Comparison of ENCODE assay signal across 12 cellular contexts in genomic region chr11:95228081-95228859, GRCh38. TPM values are rescaled to one million over a fixed set of nuclear protein-coding genes. Genes with fewer than 3 reads are reported as not detected.
DNase-seq lines count a peak whose midpoint lies in the region; ATAC-seq and TF ChIP-seq lines count a peak whose summit lies in the region.
"Had no signal": no experiment of that assay in that cellular context is flagged by ENCODE, and none has a peak within 500 bp of the region (broad histone marks: within the 10 kb centered on the region; RNA-seq: fewer than 3 reads in every experiment).

No MANE protein-coding gene starts in this region.

- no peak overlapping the region for H2BK15ac ChIP-seq in mesenchymal stem cell (ENCODE audit: low read depth, poor library complexity, severe bottlenecking)

- H3K4ac ChIP-seq in mesenchymal stem cell (ENCODE audit: low read depth in 1 of 2, low read length in 2 of 2), result no peak overlapping the region

- H3K9me3 ChIP-seq in BE2C, result no peaks in the 10 kb centered on the region
- H3K9me3 ChIP-seq in mesenchymal stem cell (ENCODE audit: control insufficient read depth, low read length), result no peaks in the 10 kb centered on the region

- peaks cover 54% of the 10 kb centered on the region for H3K4me1 Mint-ChIP-seq in chondrocyte (ENCODE audit: low read depth)
- H3K4me1 Mint-ChIP-seq in stimulated activated effector memory CD8-positive, alpha-beta T cell treated with anti-CD3 and anti-CD28 coated beads, Interleukin-12 subunit alpha, Interleukin-12 subunit beta, amount 100 ng/mL, for 72 hours, result peaks cover 14% of the 10 kb centered on the region

- H3K4me3 Mint-ChIP-seq in chondrocyte (ENCODE audit: unreplicated experiment), result no peak overlapping the region
- no peak overlapping the region for H3K4me3 Mint-ChIP-seq in stimulated activated effector memory CD8-positive, alpha-beta T cell treated with anti-CD3 and anti-CD28 coated beads, Interleukin-12 subunit alpha, Interleukin-12 subunit beta, amount 100 ng/mL, for 72 hours

- WGBS in mesenchymal stem cell, result 68% methylated on average over 2 of the region's 4 CpGs

- H3K4me2 ChIP-seq in mesenchymal stem cell (ENCODE audit: low read length, poor library complexity, severe bottlenecking), result no peak overlapping the region

- H3K36me3 Mint-ChIP-seq in chondrocyte (ENCODE audit: low read depth), result peaks cover 4% of the 10 kb centered on the region
- no peaks in the 10 kb centered on the region for H3K36me3 Mint-ChIP-seq in stimulated activated effector memory CD8-positive, alpha-beta T cell treated with anti-CD3 and anti-CD28 coated beads, Interleukin-12 subunit alpha, Interleukin-12 subunit beta, amount 100 ng/mL, for 72 hours

- ATAC-seq in stimulated activated effector memory CD8-positive, alpha-beta T cell treated with anti-CD3 and anti-CD28 coated beads, Interleukin-12 subunit alpha, Interleukin-12 subunit beta, amount 100 ng/mL, for 72 hours, result no peak

- H2AK5ac ChIP-seq in mesenchymal stem cell (ENCODE audit: low read length, severe bottlenecking), result no peak overlapping the region

- peak overlapping the region; percentile 96 for H3K27ac Mint-ChIP-seq in chondrocyte (ENCODE audit: unreplicated experiment)
- H3K27ac Mint-ChIP-seq in stimulated activated effector memory CD8-positive, alpha-beta T cell treated with anti-CD3 and anti-CD28 coated beads, Interleukin-12 subunit alpha, Interleukin-12 subunit beta, amount 100 ng/mL, for 72 hours, result no peak overlapping the region

- peaks cover 8% of the 10 kb centered on the region for H3K79me1 ChIP-seq in mesenchymal stem cell (replicated peaks; ENCODE audit: low read length, poor library complexity, severe bottlenecking)

- no peak overlapping the region for H2BK5ac ChIP-seq in mesenchymal stem cell (ENCODE audit: low read depth, low read length, poor library complexity, severe bottlenecking)

- DNase-seq in BE2C (no peak), LNCaP clone FGC (ENCODE audit: low read depth) (no peak), chondrocyte (ENCODE audit: low spot score) (no peak), mesenchymal stem cell (no peak), DMS114 treated with DMSO at 0.1 percent for 48 hours (lab: John Stamatoyannopoulos, UW; ENCODE audit: unreplicated experiment) (no peak), globus pallidus (ENCODE audit: low spot score) (no peak), NCI-H526 treated with DMSO at 0.1 percent for 48 hours (lab: John Stamatoyannopoulos, UW) (no peak)
- DNase-seq in stimulated activated effector memory CD8-positive, alpha-beta T cell treated with anti-CD3 and anti-CD28 coated beads, Interleukin-12 subunit alpha, Interleukin-12 subunit beta, amount 100 ng/mL, for 72 hours (ENCODE audit: low spot score in 2 of 2), result no peak
- DNase-seq: activated gamma-delta T cell, DND-41, NCI-H1436 had no signal

- no peak overlapping the region for H3K23ac ChIP-seq in mesenchymal stem cell (ENCODE audit: low read length in 2 of 2)

- no peaks in the 10 kb centered on the region for H3K27me3 Mint-ChIP-seq in chondrocyte (ENCODE audit: low read depth)

- H2BK12ac ChIP-seq in mesenchymal stem cell (ENCODE audit: low read length in 2 of 2), result no peak overlapping the region

- H2AFZ ChIP-seq in mesenchymal stem cell (ENCODE audit: low read depth, low read length), result no peak overlapping the region

- no peak overlapping the region for H2BK120ac ChIP-seq in mesenchymal stem cell (ENCODE audit: low read depth, low read length)

- TF ChIP-seq CTCF in BE2C (IDR thresholded peaks at IDR 0.05; ENCODE audit: low read depth, low read length), result no peak
- no peak for TF ChIP-seq CTCF in LNCaP clone FGC (IDR thresholded peaks at IDR 0.05; ENCODE audit: control insufficient read depth, extremely low read depth, insufficient read depth)
- TF ChIP-seq CTCF in chondrocyte (IDR thresholded peaks at IDR 0.05), result no peak

- peaks cover 10% of the 10 kb centered on the region for H3K9me3 Mint-ChIP-seq in chondrocyte (ENCODE audit: low read depth)
- no peaks in the 10 kb centered on the region for H3K9me3 Mint-ChIP-seq in stimulated activated effector memory CD8-positive, alpha-beta T cell treated with anti-CD3 and anti-CD28 coated beads, Interleukin-12 subunit alpha, Interleukin-12 subunit beta, amount 100 ng/mL, for 72 hours

- peak overlapping the region; percentile 91 for H3K4me3 ChIP-seq in BE2C (ENCODE audit: low read depth, low read length)
- peak overlapping the region; percentile 87 for H3K4me3 ChIP-seq in LNCaP clone FGC (ENCODE audit: low read depth, low read length)
- peak overlapping the region in 1 of 2 experiments; percentile 90 for H3K4me3 ChIP-seq in mesenchymal stem cell (ENCODE audit: insufficient read depth in 1 of 2, low read depth in 1 of 2, low read length in 2 of 2)

- H3K9ac ChIP-seq in mesenchymal stem cell (ENCODE audit: low read length), result peak overlapping the region; percentile 88

- no peaks in the 10 kb centered on the region for H3K36me3 ChIP-seq in BE2C
- no peaks in the 10 kb centered on the region for H3K36me3 ChIP-seq in mesenchymal stem cell (ENCODE audit: control insufficient read depth in 1 of 2, insufficient read depth in 2 of 2, low read depth in 1 of 2, low read length in 2 of 2)

- no peak overlapping the region for H3K14ac ChIP-seq in mesenchymal stem cell (ENCODE audit: low read length in 2 of 2)

- H4K91ac ChIP-seq in mesenchymal stem cell (ENCODE audit: low read length), result no peak overlapping the region

- H4K8ac ChIP-seq in mesenchymal stem cell (ENCODE audit: low read length), result no peak overlapping the region

- H3K18ac ChIP-seq in mesenchymal stem cell (ENCODE audit: low read depth in 1 of 2, low read length in 2 of 2), result no peak overlapping the region

- peaks cover 8% of the 10 kb centered on the region for H3K4me1 ChIP-seq in BE2C
- H3K4me1 ChIP-seq in mesenchymal stem cell (ENCODE audit: control insufficient read depth, insufficient read depth, low read depth, low read length), result no peaks in the 10 kb centered on the region

- H3K27me3 ChIP-seq in BE2C (no peaks in the 10 kb centered on the region), mesenchymal stem cell (ENCODE audit: control insufficient read depth in 1 of 2, insufficient read depth in 1 of 2, low read length in 2 of 2) (no peaks in the 10 kb centered on the region)

- H3K27ac ChIP-seq in mesenchymal stem cell (ENCODE audit: low read length, poor library complexity, severe bottlenecking), result no peak overlapping the region
- H3K27ac ChIP-seq: SK-N-MC had no signal

RNA-seq across cellular contexts. Expression of gene SESN3, which starts 2.7 kb away (rescaled TPM):
- polyA plus RNA-seq in BE2C (2012; ENCODE audit: insufficient read depth, insufficient read length, low read depth), result 3.3 TPM
- 104 to 238 TPM (median 104 TPM) in 3 replicates for total RNA-seq in chondrocyte
- 13.0 TPM for polyA plus RNA-seq in mesenchymal stem cell (2013, experiment 1 of 2)
- polyA plus RNA-seq in mesenchymal stem cell (2013, experiment 2 of 2), result 13.2 TPM
